1 cellular context compared by ENCODE assay signal in the genomic region with DNA sequence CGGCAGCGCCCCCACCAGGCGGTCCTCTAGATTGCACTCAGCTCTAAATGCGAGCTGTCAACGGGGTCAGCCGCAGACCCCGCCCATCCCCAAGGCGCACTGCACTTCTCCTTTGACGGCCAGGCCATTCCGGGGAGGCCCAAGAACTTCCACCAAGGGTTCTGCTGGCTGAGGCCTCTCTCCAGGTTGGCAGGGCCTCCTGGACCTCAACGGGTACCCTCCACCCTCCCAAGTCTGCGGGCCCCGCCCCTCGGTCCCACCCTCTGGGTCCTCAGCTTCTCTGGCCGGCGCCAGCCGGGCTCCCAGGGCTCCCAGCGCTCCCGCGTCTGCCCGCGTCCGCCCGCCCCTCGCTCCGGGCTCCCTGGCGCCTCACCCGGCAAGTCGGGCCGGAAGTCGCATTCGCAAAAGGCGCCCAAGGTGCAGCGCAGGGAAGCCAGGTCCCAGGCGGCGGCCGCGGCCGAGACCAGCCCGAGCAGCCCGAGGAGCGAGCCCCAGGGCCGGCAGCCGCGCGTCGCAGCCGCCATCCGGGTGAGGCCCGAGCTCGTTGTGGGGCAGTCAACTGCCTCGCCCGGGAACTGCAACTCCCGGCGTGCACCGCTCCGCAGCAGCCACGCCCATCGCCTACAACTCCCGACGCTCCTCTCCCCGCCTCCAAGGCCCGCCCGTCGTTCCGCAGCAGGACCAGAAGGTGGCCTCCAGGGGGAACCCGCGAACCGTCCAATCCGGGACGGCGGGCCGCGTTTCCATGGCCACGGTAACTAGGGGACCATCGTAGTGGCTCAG.
TF ChIP-seq lines count a peak whose summit lies in the region.

A gene (minus strand): TSS at position 548 of the 783 bp plus-strand sequence. CDS start 24 bp downstream, at position 524.

TF ChIP-seq in HEK293, 187 proteins besides CTCF, POLR2A, EP300 and RAD21 (continued from another document and continues in another):
- no peak for TF ChIP-seq SALL2 (tag by site-specific recombination; IDR thresholded peaks at IDR 0.05; ENCODE audit: borderline replicate concordance)
- TF ChIP-seq, protein P1, sequence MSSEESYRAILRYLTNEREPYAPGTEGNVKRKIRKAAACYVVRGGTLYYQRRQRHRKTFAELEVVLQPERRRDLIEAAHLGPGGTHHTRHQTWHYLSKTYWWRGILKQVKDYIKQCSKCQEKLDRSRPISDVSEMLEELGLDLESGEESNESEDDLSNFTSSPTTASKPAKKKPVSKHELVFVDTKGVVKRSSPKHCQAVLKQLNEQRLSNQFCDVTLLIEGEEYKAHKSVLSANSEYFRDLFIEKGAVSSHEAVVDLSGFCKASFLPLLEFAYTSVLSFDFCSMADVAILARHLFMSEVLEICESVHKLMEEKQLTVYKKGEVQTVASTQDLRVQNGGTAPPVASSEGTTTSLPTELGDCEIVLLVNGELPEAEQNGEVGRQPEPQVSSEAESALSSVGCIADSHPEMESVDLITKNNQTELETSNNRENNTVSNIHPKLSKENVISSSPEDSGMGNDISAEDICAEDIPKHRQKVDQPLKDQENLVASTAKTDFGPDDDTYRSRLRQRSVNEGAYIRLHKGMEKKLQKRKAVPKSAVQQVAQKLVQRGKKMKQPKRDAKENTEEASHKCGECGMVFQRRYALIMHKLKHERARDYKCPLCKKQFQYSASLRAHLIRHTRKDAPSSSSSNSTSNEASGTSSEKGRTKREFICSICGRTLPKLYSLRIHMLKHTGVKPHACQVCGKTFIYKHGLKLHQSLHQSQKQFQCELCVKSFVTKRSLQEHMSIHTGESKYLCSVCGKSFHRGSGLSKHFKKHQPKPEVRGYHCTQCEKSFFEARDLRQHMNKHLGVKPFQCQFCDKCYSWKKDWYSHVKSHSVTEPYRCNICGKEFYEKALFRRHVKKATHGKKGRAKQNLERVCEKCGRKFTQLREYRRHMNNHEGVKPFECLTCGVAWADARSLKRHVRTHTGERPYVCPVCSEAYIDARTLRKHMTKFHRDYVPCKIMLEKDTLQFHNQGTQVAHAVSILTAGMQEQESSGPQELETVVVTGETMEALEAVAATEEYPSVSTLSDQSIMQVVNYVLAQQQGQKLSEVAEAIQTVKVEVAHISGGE (tag by site-specific recombination; conservative IDR thresholded peaks at IDR 0.05; ENCODE audit: low read depth), result peak; percentile 84
- no peak for TF ChIP-seq ZNF157 (tag by site-specific recombination; IDR thresholded peaks at IDR 0.05)
- no peak for TF ChIP-seq OVOL3 (tag by site-specific recombination; IDR thresholded peaks at IDR 0.05)
- peak; percentile 41; the same call in 1 of the 2 replicates for TF ChIP-seq ZNF629 (tag by site-specific recombination; IDR thresholded peaks at IDR 0.05)
- no peak for TF ChIP-seq SETDB1 (IDR thresholded peaks at IDR 0.05; ENCODE audit: insufficient read length, low read length)
- TF ChIP-seq ZNF426 (tag by site-specific recombination; IDR thresholded peaks at IDR 0.05), result no peak
- TF ChIP-seq, protein P2, sequence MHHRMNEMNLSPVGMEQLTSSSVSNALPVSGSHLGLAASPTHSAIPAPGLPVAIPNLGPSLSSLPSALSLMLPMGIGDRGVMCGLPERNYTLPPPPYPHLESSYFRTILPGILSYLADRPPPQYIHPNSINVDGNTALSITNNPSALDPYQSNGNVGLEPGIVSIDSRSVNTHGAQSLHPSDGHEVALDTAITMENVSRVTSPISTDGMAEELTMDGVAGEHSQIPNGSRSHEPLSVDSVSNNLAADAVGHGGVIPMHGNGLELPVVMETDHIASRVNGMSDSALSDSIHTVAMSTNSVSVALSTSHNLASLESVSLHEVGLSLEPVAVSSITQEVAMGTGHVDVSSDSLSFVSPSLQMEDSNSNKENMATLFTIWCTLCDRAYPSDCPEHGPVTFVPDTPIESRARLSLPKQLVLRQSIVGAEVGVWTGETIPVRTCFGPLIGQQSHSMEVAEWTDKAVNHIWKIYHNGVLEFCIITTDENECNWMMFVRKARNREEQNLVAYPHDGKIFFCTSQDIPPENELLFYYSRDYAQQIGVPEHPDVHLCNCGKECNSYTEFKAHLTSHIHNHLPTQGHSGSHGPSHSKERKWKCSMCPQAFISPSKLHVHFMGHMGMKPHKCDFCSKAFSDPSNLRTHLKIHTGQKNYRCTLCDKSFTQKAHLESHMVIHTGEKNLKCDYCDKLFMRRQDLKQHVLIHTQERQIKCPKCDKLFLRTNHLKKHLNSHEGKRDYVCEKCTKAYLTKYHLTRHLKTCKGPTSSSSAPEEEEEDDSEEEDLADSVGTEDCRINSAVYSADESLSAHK (tag by site-specific recombination; IDR thresholded peaks at IDR 0.05), result no peak
- peak; percentile 47; the same call in 1 of the 2 replicates for TF ChIP-seq ZBTB48 (tag by site-specific recombination; IDR thresholded peaks at IDR 0.05)
- TF ChIP-seq ZNF529 (tag by site-specific recombination; IDR thresholded peaks at IDR 0.05; ENCODE audit: insufficient replicate concordance), result no peak
- 0 out of 2 replicates have a peak, but pooled peaks have one; percentile 20 for TF ChIP-seq EGR2 (tag by site-specific recombination; IDR thresholded peaks at IDR 0.05; ENCODE audit: low read depth)
- TF ChIP-seq, protein P3, sequence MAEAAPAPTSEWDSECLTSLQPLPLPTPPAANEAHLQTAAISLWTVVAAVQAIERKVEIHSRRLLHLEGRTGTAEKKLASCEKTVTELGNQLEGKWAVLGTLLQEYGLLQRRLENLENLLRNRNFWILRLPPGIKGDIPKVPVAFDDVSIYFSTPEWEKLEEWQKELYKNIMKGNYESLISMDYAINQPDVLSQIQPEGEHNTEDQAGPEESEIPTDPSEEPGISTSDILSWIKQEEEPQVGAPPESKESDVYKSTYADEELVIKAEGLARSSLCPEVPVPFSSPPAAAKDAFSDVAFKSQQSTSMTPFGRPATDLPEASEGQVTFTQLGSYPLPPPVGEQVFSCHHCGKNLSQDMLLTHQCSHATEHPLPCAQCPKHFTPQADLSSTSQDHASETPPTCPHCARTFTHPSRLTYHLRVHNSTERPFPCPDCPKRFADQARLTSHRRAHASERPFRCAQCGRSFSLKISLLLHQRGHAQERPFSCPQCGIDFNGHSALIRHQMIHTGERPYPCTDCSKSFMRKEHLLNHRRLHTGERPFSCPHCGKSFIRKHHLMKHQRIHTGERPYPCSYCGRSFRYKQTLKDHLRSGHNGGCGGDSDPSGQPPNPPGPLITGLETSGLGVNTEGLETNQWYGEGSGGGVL (tag by site-specific recombination; IDR thresholded peaks at IDR 0.05), result peak; percentile 12; the same call in 1 of the 2 replicates
- TF ChIP-seq ZSCAN23 (tag by site-specific recombination; IDR thresholded peaks at IDR 0.05), result no peak
- no peak for TF ChIP-seq ZNF623 (tag by site-specific recombination; IDR thresholded peaks at IDR 0.05)
- TF ChIP-seq, protein P4, sequence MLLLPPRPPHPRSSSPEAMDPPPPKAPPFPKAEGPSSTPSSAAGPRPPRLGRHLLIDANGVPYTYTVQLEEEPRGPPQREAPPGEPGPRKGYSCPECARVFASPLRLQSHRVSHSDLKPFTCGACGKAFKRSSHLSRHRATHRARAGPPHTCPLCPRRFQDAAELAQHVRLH (tag by site-specific recombination; IDR thresholded peaks at IDR 0.05), result 0 out of 2 replicates have a peak, but pooled peaks have one; percentile 8
- peak; percentile 64; the same call in 1 of the 2 replicates for TF ChIP-seq ZIC2 (tag by site-specific recombination; IDR thresholded peaks at IDR 0.05)
- TF ChIP-seq, protein P5, sequence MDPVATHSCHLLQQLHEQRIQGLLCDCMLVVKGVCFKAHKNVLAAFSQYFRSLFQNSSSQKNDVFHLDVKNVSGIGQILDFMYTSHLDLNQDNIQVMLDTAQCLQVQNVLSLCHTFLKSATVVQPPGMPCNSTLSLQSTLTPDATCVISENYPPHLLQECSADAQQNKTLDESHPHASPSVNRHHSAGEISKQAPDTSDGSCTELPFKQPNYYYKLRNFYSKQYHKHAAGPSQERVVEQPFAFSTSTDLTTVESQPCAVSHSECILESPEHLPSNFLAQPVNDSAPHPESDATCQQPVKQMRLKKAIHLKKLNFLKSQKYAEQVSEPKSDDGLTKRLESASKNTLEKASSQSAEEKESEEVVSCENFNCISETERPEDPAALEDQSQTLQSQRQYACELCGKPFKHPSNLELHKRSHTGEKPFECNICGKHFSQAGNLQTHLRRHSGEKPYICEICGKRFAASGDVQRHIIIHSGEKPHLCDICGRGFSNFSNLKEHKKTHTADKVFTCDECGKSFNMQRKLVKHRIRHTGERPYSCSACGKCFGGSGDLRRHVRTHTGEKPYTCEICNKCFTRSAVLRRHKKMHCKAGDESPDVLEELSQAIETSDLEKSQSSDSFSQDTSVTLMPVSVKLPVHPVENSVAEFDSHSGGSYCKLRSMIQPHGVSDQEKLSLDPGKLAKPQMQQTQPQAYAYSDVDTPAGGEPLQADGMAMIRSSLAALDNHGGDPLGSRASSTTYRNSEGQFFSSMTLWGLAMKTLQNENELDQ (tag by site-specific recombination; IDR thresholded peaks at IDR 0.05; ENCODE audit: low read depth), result no peak
- TF ChIP-seq, protein P6, sequence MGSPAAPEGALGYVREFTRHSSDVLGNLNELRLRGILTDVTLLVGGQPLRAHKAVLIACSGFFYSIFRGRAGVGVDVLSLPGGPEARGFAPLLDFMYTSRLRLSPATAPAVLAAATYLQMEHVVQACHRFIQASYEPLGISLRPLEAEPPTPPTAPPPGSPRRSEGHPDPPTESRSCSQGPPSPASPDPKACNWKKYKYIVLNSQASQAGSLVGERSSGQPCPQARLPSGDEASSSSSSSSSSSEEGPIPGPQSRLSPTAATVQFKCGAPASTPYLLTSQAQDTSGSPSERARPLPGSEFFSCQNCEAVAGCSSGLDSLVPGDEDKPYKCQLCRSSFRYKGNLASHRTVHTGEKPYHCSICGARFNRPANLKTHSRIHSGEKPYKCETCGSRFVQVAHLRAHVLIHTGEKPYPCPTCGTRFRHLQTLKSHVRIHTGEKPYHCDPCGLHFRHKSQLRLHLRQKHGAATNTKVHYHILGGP (tag by site-specific recombination; IDR thresholded peaks at IDR 0.05), result no peak
- TF ChIP-seq ZNF341 (tag by site-specific recombination; IDR thresholded peaks at IDR 0.05; ENCODE audit: low read depth), result peak; percentile 51
- TF ChIP-seq, protein P7, sequence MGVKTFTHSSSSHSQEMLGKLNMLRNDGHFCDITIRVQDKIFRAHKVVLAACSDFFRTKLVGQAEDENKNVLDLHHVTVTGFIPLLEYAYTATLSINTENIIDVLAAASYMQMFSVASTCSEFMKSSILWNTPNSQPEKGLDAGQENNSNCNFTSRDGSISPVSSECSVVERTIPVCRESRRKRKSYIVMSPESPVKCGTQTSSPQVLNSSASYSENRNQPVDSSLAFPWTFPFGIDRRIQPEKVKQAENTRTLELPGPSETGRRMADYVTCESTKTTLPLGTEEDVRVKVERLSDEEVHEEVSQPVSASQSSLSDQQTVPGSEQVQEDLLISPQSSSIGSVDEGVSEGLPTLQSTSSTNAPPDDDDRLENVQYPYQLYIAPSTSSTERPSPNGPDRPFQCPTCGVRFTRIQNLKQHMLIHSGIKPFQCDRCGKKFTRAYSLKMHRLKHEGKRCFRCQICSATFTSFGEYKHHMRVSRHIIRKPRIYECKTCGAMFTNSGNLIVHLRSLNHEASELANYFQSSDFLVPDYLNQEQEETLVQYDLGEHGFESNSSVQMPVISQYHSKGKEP (tag by site-specific recombination; IDR thresholded peaks at IDR 0.05), result no peak
- TF ChIP-seq ZNF747 (tag by site-specific recombination; IDR thresholded peaks at IDR 0.05), result no peak
- TF ChIP-seq, protein P8, sequence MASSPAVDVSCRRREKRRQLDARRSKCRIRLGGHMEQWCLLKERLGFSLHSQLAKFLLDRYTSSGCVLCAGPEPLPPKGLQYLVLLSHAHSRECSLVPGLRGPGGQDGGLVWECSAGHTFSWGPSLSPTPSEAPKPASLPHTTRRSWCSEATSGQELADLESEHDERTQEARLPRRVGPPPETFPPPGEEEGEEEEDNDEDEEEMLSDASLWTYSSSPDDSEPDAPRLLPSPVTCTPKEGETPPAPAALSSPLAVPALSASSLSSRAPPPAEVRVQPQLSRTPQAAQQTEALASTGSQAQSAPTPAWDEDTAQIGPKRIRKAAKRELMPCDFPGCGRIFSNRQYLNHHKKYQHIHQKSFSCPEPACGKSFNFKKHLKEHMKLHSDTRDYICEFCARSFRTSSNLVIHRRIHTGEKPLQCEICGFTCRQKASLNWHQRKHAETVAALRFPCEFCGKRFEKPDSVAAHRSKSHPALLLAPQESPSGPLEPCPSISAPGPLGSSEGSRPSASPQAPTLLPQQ (tag by site-specific recombination; IDR thresholded peaks at IDR 0.05), result peak; percentile 20; the same call in 1 of the 2 replicates
- no peak for TF ChIP-seq ZNF132 (tag by site-specific recombination; IDR thresholded peaks at IDR 0.05; ENCODE audit: borderline replicate concordance)
- TF ChIP-seq ZNF133 (tag by site-specific recombination; IDR thresholded peaks at IDR 0.05), result no peak
- TF ChIP-seq SP3 (tag by site-specific recombination; IDR thresholded peaks at IDR 0.05), result peak; percentile 94
- TF ChIP-seq, protein P9, sequence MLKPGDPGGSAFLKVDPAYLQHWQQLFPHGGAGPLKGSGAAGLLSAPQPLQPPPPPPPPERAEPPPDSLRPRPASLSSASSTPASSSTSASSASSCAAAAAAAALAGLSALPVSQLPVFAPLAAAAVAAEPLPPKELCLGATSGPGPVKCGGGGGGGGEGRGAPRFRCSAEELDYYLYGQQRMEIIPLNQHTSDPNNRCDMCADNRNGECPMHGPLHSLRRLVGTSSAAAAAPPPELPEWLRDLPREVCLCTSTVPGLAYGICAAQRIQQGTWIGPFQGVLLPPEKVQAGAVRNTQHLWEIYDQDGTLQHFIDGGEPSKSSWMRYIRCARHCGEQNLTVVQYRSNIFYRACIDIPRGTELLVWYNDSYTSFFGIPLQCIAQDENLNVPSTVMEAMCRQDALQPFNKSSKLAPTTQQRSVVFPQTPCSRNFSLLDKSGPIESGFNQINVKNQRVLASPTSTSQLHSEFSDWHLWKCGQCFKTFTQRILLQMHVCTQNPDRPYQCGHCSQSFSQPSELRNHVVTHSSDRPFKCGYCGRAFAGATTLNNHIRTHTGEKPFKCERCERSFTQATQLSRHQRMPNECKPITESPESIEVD (tag by site-specific recombination; IDR thresholded peaks at IDR 0.05), result no peak
- TF ChIP-seq, protein P10, sequence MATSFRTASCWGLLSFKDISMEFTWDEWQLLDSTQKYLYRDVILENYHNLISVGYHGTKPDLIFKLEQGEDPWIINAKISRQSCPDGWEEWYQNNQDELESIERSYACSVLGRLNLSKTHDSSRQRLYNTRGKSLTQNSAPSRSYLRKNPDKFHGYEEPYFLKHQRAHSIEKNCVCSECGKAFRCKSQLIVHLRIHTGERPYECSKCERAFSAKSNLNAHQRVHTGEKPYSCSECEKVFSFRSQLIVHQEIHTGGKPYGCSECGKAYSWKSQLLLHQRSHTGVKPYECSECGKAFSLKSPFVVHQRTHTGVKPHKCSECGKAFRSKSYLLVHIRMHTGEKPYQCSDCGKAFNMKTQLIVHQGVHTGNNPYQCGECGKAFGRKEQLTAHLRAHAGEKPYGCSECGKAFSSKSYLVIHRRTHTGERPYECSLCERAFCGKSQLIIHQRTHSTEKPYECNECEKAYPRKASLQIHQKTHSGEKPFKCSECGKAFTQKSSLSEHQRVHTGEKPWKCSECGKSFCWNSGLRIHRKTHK (tag by site-specific recombination; IDR thresholded peaks at IDR 0.05), result no peak
